Comparison of ENCODE assay signal across 20 cellular contexts in genomic region chr2:33380661-33381183, GRCh38.
A peak's percentile ranks its signal among the peaks of the same experiment; 100 is the strongest.
DNase-seq lines count a peak whose midpoint lies in the region; ATAC-seq and TF ChIP-seq lines count a peak whose summit lies in the region.
"Had no signal": no experiment of that assay in that cellular context is flagged by ENCODE, and none has a peak within 500 bp of the region (broad histone marks: within the 10 kb centered on the region; RNA-seq: fewer than 3 reads in every experiment).

No MANE protein-coding gene starts in this region.

- DNase-seq in NOMO-1 (lab: John Stamatoyannopoulos, UW; ENCODE audit: unreplicated experiment in 2 of 2) (peak; percentile 53 to 74), NOMO-1 treated with dmso at 0.1 percent for 144 hours (lab: John Stamatoyannopoulos, UW; ENCODE audit: unreplicated experiment) (no peak), SKM-1 treated with dmso at 0.1 percent for 144 hours (lab: John Stamatoyannopoulos, UW; ENCODE audit: unreplicated experiment) (peak; percentile 52), coronary artery (ENCODE audit: low spot score) (no peak), activated gamma-delta T cell (lab: John Stamatoyannopoulos, UW) (no peak), NCI-H446 (lab: John Stamatoyannopoulos, UW) (no peak)
- DNase-seq: 8988T; CD4-positive, alpha-beta T cell; EL; MG63; NCI-H2107; NCI-H510A treated with DMSO at 0.1 percent for 48 hours; NCI-H774; T-cell had no signal

- no peak overlapping the region for H3K27ac ChIP-seq in coronary artery

- no peak overlapping the region for H2AFZ ChIP-seq in Loucy (ENCODE audit: low read length)
- H2AFZ ChIP-seq: GM23338 had no signal

- H3K9ac ChIP-seq in Loucy (ENCODE audit: low read depth, low read length, poor library complexity, severe bottlenecking): peak overlapping the region; percentile 34

- no peaks in the 10 kb centered on the region for H4K20me1 ChIP-seq in Loucy (ENCODE audit: insufficient read depth, low read length, poor library complexity, severe bottlenecking)

- H3F3A ChIP-seq in Loucy (ENCODE audit: low read depth): no peaks in the 10 kb centered on the region

- no peak overlapping the region for H3K4me3 ChIP-seq in Loucy (ENCODE audit: low read length, poor library complexity, severe bottlenecking)
- no peak overlapping the region for H3K4me3 ChIP-seq in coronary artery
- H3K4me3 ChIP-seq: GM23338, K562, MG63 had no signal

- peak overlapping the region; percentile 17 for H3K4me2 ChIP-seq in Loucy (ENCODE audit: low read depth, low read length, poor library complexity, severe bottlenecking)
- H3K4me2 ChIP-seq: GM23338 had no signal

- H3K27me3 ChIP-seq in Loucy (ENCODE audit: insufficient read depth, low read length, poor library complexity, severe bottlenecking): no peaks in the 10 kb centered on the region
- H3K27me3 ChIP-seq: MG63 had no signal

- peaks cover 14% of the 10 kb centered on the region for H3K4me1 ChIP-seq in Loucy (ENCODE audit: insufficient read depth, low read length, poor library complexity, severe bottlenecking)
- H3K4me1 ChIP-seq: Caco-2 had no signal

- no peaks in the 10 kb centered on the region for H3K9me2 ChIP-seq in Loucy (replicated peaks; ENCODE audit: low read depth, low read length)

- ATAC-seq in HG03439 (IDR thresholded peaks at IDR 0.05; ENCODE audit: unreplicated experiment): no peak
- ATAC-seq: HCT116, K562, T-cell had no signal

- no peaks in the 10 kb centered on the region for H3K36me3 ChIP-seq in Loucy (ENCODE audit: insufficient read depth, low read length)
- H3K36me3 ChIP-seq: MG63 had no signal

- H3K9me3 ChIP-seq in Loucy (ENCODE audit: insufficient read depth, low read depth, low read length): no peaks in the 10 kb centered on the region
- H3K9me3 ChIP-seq: Caco-2, MG63 had no signal

- no peak for TF ChIP-seq CTCF in Loucy (conservative IDR thresholded peaks at IDR 0.05; ENCODE audit: low read length)
- TF ChIP-seq CTCF in coronary artery (IDR thresholded peaks at IDR 0.05): no peak

- H3K79me2 ChIP-seq in Loucy (ENCODE audit: insufficient read depth, low read length): no peaks in the 10 kb centered on the region

Comparison
In these comparisons a context has a peak if more than half of its experiments do, and no peak if none do; other contexts are left out.
1. DNase-seq: peak in NOMO-1 (2 of 2) and SKM-1 treated with dmso at 0.1 percent for 144 hours (single experiment); none in NOMO-1 treated with dmso at 0.1 percent for 144 hours (single experiment), coronary artery (single experiment), activated gamma-delta T cell (single experiment) and NCI-H446 (0 of 2).